8 cellular contexts compared by ENCODE assay signal in the genomic region with DNA sequence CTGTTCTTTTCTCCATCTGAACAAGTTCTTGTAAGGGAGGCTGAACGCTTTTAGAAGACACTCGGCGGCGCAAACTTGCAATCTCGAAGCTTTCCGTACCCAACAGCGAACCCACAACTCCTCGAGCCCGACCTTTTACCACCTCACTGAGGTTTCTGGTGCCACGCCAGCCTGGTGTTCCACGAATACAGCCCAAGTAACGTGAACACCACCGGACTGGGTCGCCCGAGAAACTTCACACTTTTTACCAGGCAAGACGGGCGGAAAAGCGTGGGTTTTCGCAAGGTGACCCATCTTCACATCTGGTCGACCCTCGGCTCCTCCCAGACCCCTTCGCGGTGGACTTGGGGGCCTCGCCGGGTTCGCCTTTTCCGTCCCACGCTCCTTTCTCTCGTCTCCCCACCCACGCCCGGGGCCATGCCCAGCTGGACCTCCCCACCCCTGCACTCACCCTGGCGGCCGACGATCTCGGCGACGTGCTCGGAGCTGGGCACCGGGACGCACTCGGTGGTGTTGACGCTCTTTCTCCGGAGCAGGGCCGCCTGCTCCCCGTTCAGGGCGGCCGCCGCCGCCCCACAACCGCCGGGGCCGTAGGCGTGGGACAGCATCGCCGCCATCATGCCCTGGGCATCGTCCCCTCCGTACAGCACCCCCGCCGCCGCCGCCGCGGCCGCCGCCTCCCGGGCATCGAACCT. TPM values are rescaled to one million over a fixed set of nuclear protein-coding genes. Genes with fewer than 3 reads are reported as not detected.
A peak's percentile ranks its signal among the peaks of the same experiment; 100 is the strongest.
DNase-seq lines count a peak whose midpoint lies in the region; ATAC-seq, FAIRE-seq and TF ChIP-seq lines count a peak whose summit lies in the region.

No MANE protein-coding gene starts in this region.

- intact Hi-C loops in naive thymus-derived CD4-positive, alpha-beta T cell (cut with micrococcal nuclease): loop anchor here (1.0 to 10.0 kb wide), 9 partner anchors 8 to 1709 kb away; a partner anchor contains a TSS

- peak; percentile 1 to 12; a peak in 3 of 6 replicates for ATAC-seq in A549
- no peak for ATAC-seq in naive thymus-derived CD4-positive, alpha-beta T cell
- peak; percentile 8 for ATAC-seq in stimulated activated naive CD8-positive, alpha-beta T cell treated with anti-CD3 and anti-CD28 coated beads, Interleukin-15, amount 100 ng/mL, for 72 hours

- H4K20me1 ChIP-seq in Karpas-422 (ENCODE audit: insufficient read depth, low read depth, low read length): peaks cover 16% of the 10 kb centered on the region

- H2AFZ ChIP-seq in Karpas-422 (ENCODE audit: low read length): 0 out of 2 replicates have a peak overlapping the region, but pooled peaks have one; percentile 16

- peaks cover 55% of the 10 kb centered on the region for H3K79me2 ChIP-seq in Karpas-422 (ENCODE audit: low read length)

- peak overlapping the region; percentile 86 for H3K4me2 ChIP-seq in A549
- peak overlapping the region; percentile 57 for H3K4me2 ChIP-seq in Karpas-422 (ENCODE audit: low read depth, low read length, poor library complexity, severe bottlenecking)

- H3K27me3 Mint-ChIP-seq in naive thymus-derived CD4-positive, alpha-beta T cell: no peaks in the 10 kb centered on the region
- no peaks in the 10 kb centered on the region for H3K27me3 Mint-ChIP-seq in stimulated activated naive CD8-positive, alpha-beta T cell treated with anti-CD3 and anti-CD28 coated beads, Interleukin-15, amount 100 ng/mL, for 72 hours

- H3K27ac ChIP-seq in A549: peak overlapping the region; percentile 99 to 100
- H3K27ac ChIP-seq in Karpas-422 (ENCODE audit: low read length): peak overlapping the region; percentile 0; the same call in 1 of the 2 replicates
- peak overlapping the region; percentile 80 for H3K27ac ChIP-seq in naive thymus-derived CD4-positive, alpha-beta T cell (ENCODE audit: low read depth, low read length)

- peak overlapping the region; percentile 99 for H3K4me3 ChIP-seq in A549
- peak overlapping the region; percentile 90 for H3K4me3 ChIP-seq in Karpas-422 (ENCODE audit: low read length)
- H3K4me3 ChIP-seq in naive thymus-derived CD4-positive, alpha-beta T cell (ENCODE audit: low read length): peak overlapping the region; percentile 62

- peak overlapping the region; percentile 71 to 97 (median 90) for H3K4me3 Mint-ChIP-seq in naive thymus-derived CD4-positive, alpha-beta T cell
- peak overlapping the region; percentile 64 to 79 for H3K4me3 Mint-ChIP-seq in stimulated activated naive CD8-positive, alpha-beta T cell treated with anti-CD3 and anti-CD28 coated beads, Interleukin-15, amount 100 ng/mL, for 72 hours

- peaks cover 30 to 51% (median 47%) of the 10 kb centered on the region in 7 donors for H3K4me1 Mint-ChIP-seq in naive thymus-derived CD4-positive, alpha-beta T cell
- H3K4me1 Mint-ChIP-seq in stimulated activated naive CD8-positive, alpha-beta T cell treated with anti-CD3 and anti-CD28 coated beads, Interleukin-15, amount 100 ng/mL, for 72 hours: peaks cover 44% of the 10 kb centered on the region

- DNase-seq in A549 (ENCODE audit: low read depth in 1 of 2, low spot score in 1 of 2) (peak in 1 of 2 experiments; percentile 7), GM19239 (ENCODE audit: insufficient read length, low spot score) (no peak), Karpas-422 (peak; percentile 67), activated T-cell treated with anti-CD3 and anti-CD28 coated beads for 4 hours (peak; percentile 34), erythroblast (lab: John Stamatoyannopoulos, UW) (peak; percentile 68 to 85), NCI-H446 treated with DMSO at 0.1 percent for 48 hours (lab: John Stamatoyannopoulos, UW) (no peak)
- DNase-seq in naive thymus-derived CD4-positive, alpha-beta T cell: peak; percentile 25 to 70 (median 33)
- DNase-seq in stimulated activated naive CD8-positive, alpha-beta T cell treated with anti-CD3 and anti-CD28 coated beads, Interleukin-15, amount 100 ng/mL, for 72 hours: peak; percentile 60 to 68

- FAIRE-seq in A549 (lab: Jason Lieb, UNC) (no peak), GM19239 (lab: Jason Lieb, UNC) (peak; percentile 33)

- peaks cover 0 to 3% (median 0%) of the 10 kb centered on the region in 11 donors for H3K9me3 Mint-ChIP-seq in naive thymus-derived CD4-positive, alpha-beta T cell
- H3K9me3 Mint-ChIP-seq in stimulated activated naive CD8-positive, alpha-beta T cell treated with anti-CD3 and anti-CD28 coated beads, Interleukin-15, amount 100 ng/mL, for 72 hours: peaks cover 0 to 3% of the 10 kb centered on the region in 2 donors

- no peak for TF ChIP-seq CTCF in A549 (IDR thresholded peaks at IDR 0.05)

- POLR2A ChIA-PET in A549 (lab: Yijun Ruan, JAX): interaction anchor here (0.6 to 2.9 kb wide), 9 partner anchors 24 to 421 kb away, joined by 3 to 24 read pairs (median 9); no protein-coding TSS in a partner anchor
- POLR2A ChIA-PET in naive thymus-derived CD4-positive, alpha-beta T cell (lab: Charles Lee): interaction anchor here (0.5 to 4.2 kb wide), 13 partner anchors 9 to 318 kb away, joined by 3 to 97 read pairs (median 5); a partner anchor contains a TSS

- no peaks in the 10 kb centered on the region for H3K9me2 ChIP-seq in Karpas-422 (replicated peaks; ENCODE audit: insufficient read depth, low read length)

- H3K36me3 ChIP-seq in Karpas-422 (ENCODE audit: insufficient read depth, low read length): no peaks in the 10 kb centered on the region
- H3K36me3 ChIP-seq in naive thymus-derived CD4-positive, alpha-beta T cell (ENCODE audit: control insufficient read depth in 2 of 3, insufficient read depth in 3 of 3, low read length in 3 of 3): peaks cover 0 to 4% (median 0%) of the 10 kb centered on the region in 3 experiments

- peak overlapping the region; percentile 91 for H3K9ac ChIP-seq in Karpas-422 (ENCODE audit: low read length)

- H3K9me3 ChIP-seq in A549: no peaks in the 10 kb centered on the region
- H3K9me3 ChIP-seq in Karpas-422 (ENCODE audit: low read length): no peaks in the 10 kb centered on the region
- no peaks in the 10 kb centered on the region for H3K9me3 ChIP-seq in naive thymus-derived CD4-positive, alpha-beta T cell (ENCODE audit: control insufficient read depth in 2 of 3, low read length in 3 of 3)

- TF ChIP-seq POLR2A in A549 (IDR thresholded peaks at IDR 0.05; ENCODE audit: low read length) (no peak), erythroblast (IDR thresholded peaks at IDR 0.05; ENCODE audit: low read length) (no peak)

- CTCF ChIA-PET in A549 (lab: Yijun Ruan, JAX): interaction anchor here (0.6 to 1.6 kb wide), 3 partner anchors 30 to 85 kb away, joined by 3 to 4 read pairs (median 3); no protein-coding TSS in a partner anchor
- CTCF ChIA-PET in naive thymus-derived CD4-positive, alpha-beta T cell (lab: Charles Lee): interaction anchor here (5.0 kb wide), 1 partner anchor 43 kb away, joined by 20 read pairs; no protein-coding TSS in a partner anchor

- H3K27ac Mint-ChIP-seq in naive thymus-derived CD4-positive, alpha-beta T cell: peak overlapping the region; percentile 31 to 96 (median 92)
- H3K27ac Mint-ChIP-seq in stimulated activated naive CD8-positive, alpha-beta T cell treated with anti-CD3 and anti-CD28 coated beads, Interleukin-15, amount 100 ng/mL, for 72 hours: peak overlapping the region; percentile 97

- no peak for TF ChIP-seq RAD21 in A549 (conservative IDR thresholded peaks at IDR 0.05 in 1 of 2, IDR thresholded peaks at IDR 0.05 in 1 of 2)

- H3K4me1 ChIP-seq in A549 (peaks cover 34% of the 10 kb centered on the region), Karpas-422 (ENCODE audit: low read length) (peaks cover 49% of the 10 kb centered on the region)
- H3K4me1 ChIP-seq in naive thymus-derived CD4-positive, alpha-beta T cell (ENCODE audit: control insufficient read depth in 2 of 2, insufficient read depth in 2 of 2, low read length in 2 of 2): peaks cover 26 to 33% of the 10 kb centered on the region in 2 donors

- WGBS in A549 (ENCODE audit: missing lambda C conversion rate): 4% methylated on average over 15 of the region's 67 CpGs

- peaks cover 0 to 12% (median 0%) of the 10 kb centered on the region in 5 donors for H3K36me3 Mint-ChIP-seq in naive thymus-derived CD4-positive, alpha-beta T cell

- no peaks in the 10 kb centered on the region; the same call in 1 of the 2 replicates for H3K27me3 ChIP-seq in Karpas-422 (ENCODE audit: low read length)
- H3K27me3 ChIP-seq in naive thymus-derived CD4-positive, alpha-beta T cell (ENCODE audit: control insufficient read depth in 2 of 2, insufficient read depth in 2 of 2, low read length in 2 of 2): no peaks in the 10 kb centered on the region

- no peak for TF ChIP-seq EP300 in A549 (IDR thresholded peaks at IDR 0.05)

TF ChIP-seq in A549, 52 proteins besides CTCF, POLR2A, EP300 and RAD21 (continues in another document):
- TF ChIP-seq POLR2AphosphoS2 (conservative IDR thresholded peaks at IDR 0.05; ENCODE audit: low read length) (no peak), FOSB (CRISPR knock-in tag; IDR thresholded peaks at IDR 0.05) (no peak), ESRRA (IDR thresholded peaks at IDR 0.05; ENCODE audit: borderline replicate concordance, low read length) (no peak), KDM5A (IDR thresholded peaks at IDR 0.05) (no peak), EHF (CRISPR knock-in tag; IDR thresholded peaks at IDR 0.05) (no peak), MYC (IDR thresholded peaks at IDR 0.05; ENCODE audit: borderline replicate concordance, low read length) (no peak)
- TF ChIP-seq, protein P1, sequence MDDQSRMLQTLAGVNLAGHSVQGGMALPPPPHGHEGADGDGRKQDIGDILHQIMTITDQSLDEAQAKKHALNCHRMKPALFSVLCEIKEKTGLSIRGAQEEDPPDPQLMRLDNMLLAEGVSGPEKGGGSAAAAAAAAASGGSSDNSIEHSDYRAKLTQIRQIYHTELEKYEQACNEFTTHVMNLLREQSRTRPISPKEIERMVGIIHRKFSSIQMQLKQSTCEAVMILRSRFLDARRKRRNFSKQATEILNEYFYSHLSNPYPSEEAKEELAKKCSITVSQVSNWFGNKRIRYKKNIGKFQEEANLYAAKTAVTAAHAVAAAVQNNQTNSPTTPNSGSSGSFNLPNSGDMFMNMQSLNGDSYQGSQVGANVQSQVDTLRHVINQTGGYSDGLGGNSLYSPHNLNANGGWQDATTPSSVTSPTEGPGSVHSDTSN (IDR thresholded peaks at IDR 0.05): no peak
- TF ChIP-seq, protein P2, sequence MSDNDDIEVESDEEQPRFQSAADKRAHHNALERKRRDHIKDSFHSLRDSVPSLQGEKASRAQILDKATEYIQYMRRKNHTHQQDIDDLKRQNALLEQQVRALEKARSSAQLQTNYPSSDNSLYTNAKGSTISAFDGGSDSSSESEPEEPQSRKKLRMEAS (IDR thresholded peaks at IDR 0.05): no peak

RNA-seq across cellular contexts. Expression of a gene that starts 1.2 kb away (rescaled TPM):
- polyA plus RNA-seq in A549 (2011; rRNA removed) (48.5 and 61.9 TPM in 2 replicates), A549 (2017; fragmentation: RNase III; extraction: RNeasy Plus Mini Kit Qiagen cat#74134 plus additional on column Dnase treatment) (16.7 to 18.5 TPM (median 17.2 TPM) in 3 replicates)
- polyA plus RNA-seq in A549 (2012; cell fraction: cytosol; rRNA removed): 11.1 and 13.4 TPM in 2 replicates
- polyA plus RNA-seq in A549 (2012; cell fraction: nucleus; rRNA removed): 4.4 and 5.8 TPM in 2 replicates
- polyA minus RNA-seq in A549 (2011; rRNA and poly(A)+ RNA removed): 34.1 and 35.7 TPM in 2 replicates
- total RNA-seq in Karpas-422 (2014; rRNA removed; shearing (Covaris generic); ENCODE audit: low replicate concordance): 28.8 and 43.7 TPM in 2 replicates
- 10 to 100 TPM; 47.1 to 68.8 (median 53.7) TPM for total RNA-seq in naive thymus-derived CD4-positive, alpha-beta T cell
- 1 to 10 TPM; 4.3 to 4.8 TPM for polyA plus RNA-seq in naive thymus-derived CD4-positive, alpha-beta T cell

Comparison
In these comparisons a context has a peak if more than half of its experiments do, and no peak if none do; other contexts are left out.
1. DNase-seq: peak in Karpas-422 (single experiment), activated T-cell treated with anti-CD3 and anti-CD28 coated beads for 4 hours (single experiment), erythroblast (2 of 2), naive thymus-derived CD4-positive, alpha-beta T cell (9 of 9) and stimulated activated naive CD8-positive, alpha-beta T cell treated with anti-CD3 and anti-CD28 coated beads, Interleukin-15, amount 100 ng/mL, for 72 hours (2 of 2); none in GM19239 (single experiment) and NCI-H446 treated with DMSO at 0.1 percent for 48 hours (single experiment).
2. H3K27ac ChIP-seq: peak in every context shown above with its lines; median percentile 100 in A549; 80 in naive thymus-derived CD4-positive, alpha-beta T cell; 0 in Karpas-422.
3. Peak in every context shown above with its lines, with median percentiles within 50 percentile points of each other: H3K4me3 ChIP-seq.